8 cellular contexts compared by ENCODE assay signal in the genomic region with DNA sequence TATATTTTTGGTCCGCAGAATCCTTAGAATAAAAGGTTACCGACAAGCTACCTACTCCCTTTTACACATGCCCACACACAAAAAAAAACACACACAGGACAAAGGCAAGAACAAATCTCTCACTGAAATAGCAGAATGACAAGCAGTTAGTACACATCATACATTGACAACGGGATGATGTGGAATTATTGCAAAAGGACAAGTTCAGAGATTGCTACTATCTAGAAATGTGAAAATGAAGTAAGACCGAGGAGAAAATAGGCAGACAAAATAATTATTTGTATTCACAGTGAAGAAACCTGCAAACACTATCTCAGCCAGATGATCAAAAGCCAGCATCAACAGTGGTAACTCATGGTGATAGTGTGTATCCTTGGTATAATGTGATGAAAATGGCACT.
"Had no signal": no experiment of that assay in that cellular context is flagged by ENCODE, and none has a peak within 500 bp of the region (broad histone marks: within the 10 kb centered on the region; RNA-seq: fewer than 3 reads in every experiment).

No MANE protein-coding gene starts in this region.

- H3K36me3 ChIP-seq: HAP-1 had no signal

- H3K4me3 ChIP-seq: HAP-1, K562 had no signal

- H3K27ac ChIP-seq: HL-60 had no signal

- H3K9me3 Mint-ChIP-seq: HFFc6 had no signal

- H3K27ac Mint-ChIP-seq: HFFc6 had no signal

- ATAC-seq: HCT116, K562 had no signal

- H3K4me3 Mint-ChIP-seq: HFFc6 had no signal

- DNase-seq: GOT3, H7, HFFc6, IMR-90 had no signal

- H3K9me3 ChIP-seq: HAP-1 had no signal
